Comparison of ENCODE assay signal across 10 cellular contexts in the genomic region with DNA sequence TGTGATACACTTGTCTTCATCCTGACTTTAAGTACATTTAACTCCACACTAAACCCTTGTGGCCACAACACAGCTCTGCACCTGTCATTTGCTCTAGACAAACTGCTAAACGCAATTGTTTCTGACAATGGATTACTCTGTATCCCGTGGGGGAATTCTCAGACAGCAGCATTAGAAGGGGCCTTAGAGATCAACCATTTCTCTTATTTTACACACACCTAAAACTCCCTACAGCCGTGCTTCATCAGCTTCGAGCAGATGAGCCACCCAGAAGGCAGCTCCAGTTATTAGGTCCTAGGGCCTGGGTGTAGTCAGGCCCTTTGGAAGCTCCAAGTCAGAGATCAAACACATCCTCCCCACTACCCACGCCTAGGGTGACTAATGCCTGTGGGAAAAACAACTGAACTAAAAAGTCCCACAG. TPM values are rescaled to one million over a fixed set of nuclear protein-coding genes. Genes with fewer than 3 reads are reported as not detected.
A peak's percentile ranks its signal among the peaks of the same experiment; 100 is the strongest.
DNase-seq lines count a peak whose midpoint lies in the region; ATAC-seq and TF ChIP-seq lines count a peak whose summit lies in the region.
"Had no signal": no experiment of that assay in that cellular context is flagged by ENCODE, and none has a peak within 500 bp of the region (broad histone marks: within the 10 kb centered on the region; RNA-seq: fewer than 3 reads in every experiment).

No MANE protein-coding gene starts in this region.

- DNase-seq in GM10248 (ENCODE audit: extremely low spot score) (no peak), NCI-H2196 (lab: John Stamatoyannopoulos, UW; ENCODE audit: unreplicated experiment) (no peak)
- DNase-seq in activated CD4-positive, alpha-beta memory T cell treated with anti-CD3 and anti-CD28 coated beads for 36 hours: peak; percentile 33
- peak in 1 of 9 donors; percentile 24 for DNase-seq in naive thymus-derived CD4-positive, alpha-beta T cell
- DNase-seq: amygdala had no signal

- H3K27me3 Mint-ChIP-seq in activated CD4-positive, alpha-beta memory T cell treated with anti-CD3 and anti-CD28 coated beads for 36 hours: no peaks in the 10 kb centered on the region
- H3K27me3 Mint-ChIP-seq in naive thymus-derived CD4-positive, alpha-beta T cell: peaks cover 0 to 30% (median 10%) of the 10 kb centered on the region in 5 donors

- ATAC-seq in HG02798 (IDR thresholded peaks at IDR 0.05; ENCODE audit: poor library complexity, unreplicated experiment) (peak; percentile 19), HG03439 (IDR thresholded peaks at IDR 0.05; ENCODE audit: unreplicated experiment) (no peak), GM18873 (IDR thresholded peaks at IDR 0.05; ENCODE audit: low FRiP score, unreplicated experiment) (no peak), HG02623 (IDR thresholded peaks at IDR 0.05; ENCODE audit: unreplicated experiment) (no peak)
- ATAC-seq in naive thymus-derived CD4-positive, alpha-beta T cell: no peak
- ATAC-seq: left lung had no signal

- no peak overlapping the region for H3K4me3 ChIP-seq in naive thymus-derived CD4-positive, alpha-beta T cell (ENCODE audit: low read length)
- H3K4me3 ChIP-seq: left lung had no signal

- H3K4me1 ChIP-seq in naive thymus-derived CD4-positive, alpha-beta T cell (ENCODE audit: control insufficient read depth in 2 of 2, insufficient read depth in 2 of 2, low read length in 2 of 2): peaks cover 6 to 9% of the 10 kb centered on the region in 2 donors

- no peaks in the 10 kb centered on the region for H3K36me3 Mint-ChIP-seq in activated CD4-positive, alpha-beta memory T cell treated with anti-CD3 and anti-CD28 coated beads for 36 hours
- no peaks in the 10 kb centered on the region for H3K36me3 Mint-ChIP-seq in naive thymus-derived CD4-positive, alpha-beta T cell

- H3K4me3 Mint-ChIP-seq in activated CD4-positive, alpha-beta memory T cell treated with anti-CD3 and anti-CD28 coated beads for 36 hours: no peak overlapping the region
- H3K4me3 Mint-ChIP-seq in naive thymus-derived CD4-positive, alpha-beta T cell: peak overlapping the region in 9 of 10 donors; percentile 21 to 89 (median 83)

- peak; percentile 20 for TF ChIP-seq CTCF in GM10248 (IDR thresholded peaks at IDR 0.05; ENCODE audit: control extremely low read depth, extremely low read depth, low read depth, missing control alignments)

- H3K9me3 Mint-ChIP-seq in activated CD4-positive, alpha-beta memory T cell treated with anti-CD3 and anti-CD28 coated beads for 36 hours: no peaks in the 10 kb centered on the region
- H3K9me3 Mint-ChIP-seq in naive thymus-derived CD4-positive, alpha-beta T cell: no peaks in the 10 kb centered on the region

- POLR2A ChIA-PET in GM10248 (lab: Yijun Ruan, JAX): no interaction called here
- POLR2A ChIA-PET in activated CD4-positive, alpha-beta memory T cell treated with anti-CD3 and anti-CD28 coated beads for 36 hours (lab: Charles Lee): no interaction called here
- POLR2A ChIA-PET in naive thymus-derived CD4-positive, alpha-beta T cell (lab: Charles Lee): interaction anchor here (0.5 kb wide), 2 partner anchors 426 to 572 kb away, joined by 3 to 4 read pairs; no protein-coding TSS in a partner anchor

- CTCF ChIA-PET in GM10248 (lab: Yijun Ruan, JAX): interaction anchor here (0.7 to 12.2 kb wide), 26 partner anchors 8 to 427 kb away, joined by 3 to 273 read pairs (median 6); no protein-coding TSS in a partner anchor
- CTCF ChIA-PET in activated CD4-positive, alpha-beta memory T cell treated with anti-CD3 and anti-CD28 coated beads for 36 hours (lab: Charles Lee): interaction anchor here (0.9 to 7.5 kb wide), 7 partner anchors 15 to 159 kb away, joined by 3 to 105 read pairs (median 3); no protein-coding TSS in a partner anchor
- CTCF ChIA-PET in naive thymus-derived CD4-positive, alpha-beta T cell (lab: Charles Lee): interaction anchor here (1.3 kb wide), 1 partner anchor 427 kb away, joined by 4 read pairs; no protein-coding TSS in a partner anchor

- no peaks in the 10 kb centered on the region for H3K36me3 ChIP-seq in naive thymus-derived CD4-positive, alpha-beta T cell (ENCODE audit: control insufficient read depth in 2 of 3, insufficient read depth in 3 of 3, low read length in 3 of 3)
- H3K36me3 ChIP-seq: left lung had no signal

- no peaks in the 10 kb centered on the region for H3K27me3 ChIP-seq in naive thymus-derived CD4-positive, alpha-beta T cell (ENCODE audit: control insufficient read depth in 2 of 2, insufficient read depth in 2 of 2, low read length in 2 of 2)
- H3K27me3 ChIP-seq: left lung had no signal

- no peak overlapping the region for H3K27ac ChIP-seq in naive thymus-derived CD4-positive, alpha-beta T cell (ENCODE audit: low read depth, low read length)
- H3K27ac ChIP-seq: left lung had no signal

- H3K27ac Mint-ChIP-seq in activated CD4-positive, alpha-beta memory T cell treated with anti-CD3 and anti-CD28 coated beads for 36 hours: no peak overlapping the region
- H3K27ac Mint-ChIP-seq in naive thymus-derived CD4-positive, alpha-beta T cell: peak overlapping the region in 1 of 9 donors; percentile 65

- H3K4me1 Mint-ChIP-seq in activated CD4-positive, alpha-beta memory T cell treated with anti-CD3 and anti-CD28 coated beads for 36 hours (ENCODE audit: low read depth): peaks cover 17% of the 10 kb centered on the region
- peaks cover 6 to 33% (median 15%) of the 10 kb centered on the region in 7 donors for H3K4me1 Mint-ChIP-seq in naive thymus-derived CD4-positive, alpha-beta T cell

- intact Hi-C loops in activated CD4-positive, alpha-beta memory T cell treated with anti-CD3 and anti-CD28 coated beads for 36 hours (cut with micrococcal nuclease): loop anchor here (5.0 kb wide), 1 partner anchor 415 kb away; no protein-coding TSS in a partner anchor
- intact Hi-C loops in naive thymus-derived CD4-positive, alpha-beta T cell (cut with micrococcal nuclease): loop anchor here (5.0 to 10.0 kb wide), 4 partner anchors 100 to 580 kb away; a partner anchor contains a TSS

- no peaks in the 10 kb centered on the region for H3K9me3 ChIP-seq in naive thymus-derived CD4-positive, alpha-beta T cell (ENCODE audit: control insufficient read depth in 2 of 3, low read length in 3 of 3)
- H3K9me3 ChIP-seq: left lung had no signal

RNA-seq across cellular contexts. Expression of a gene that starts 1.3 kb away (rescaled TPM):
- not detected for total RNA-seq in activated CD4-positive, alpha-beta memory T cell treated with anti-CD3 and anti-CD28 coated beads for 36 hours
- 1 to 10 TPM in 3 of 5 experiments, under 1 TPM in 2; 0.40 to 1.8 (median 1.3) TPM for total RNA-seq in naive thymus-derived CD4-positive, alpha-beta T cell
- polyA plus RNA-seq in naive thymus-derived CD4-positive, alpha-beta T cell: under 1 TPM; 0.17 to 0.24 TPM
